14 cellular contexts compared by ENCODE assay signal in the genomic region with DNA sequence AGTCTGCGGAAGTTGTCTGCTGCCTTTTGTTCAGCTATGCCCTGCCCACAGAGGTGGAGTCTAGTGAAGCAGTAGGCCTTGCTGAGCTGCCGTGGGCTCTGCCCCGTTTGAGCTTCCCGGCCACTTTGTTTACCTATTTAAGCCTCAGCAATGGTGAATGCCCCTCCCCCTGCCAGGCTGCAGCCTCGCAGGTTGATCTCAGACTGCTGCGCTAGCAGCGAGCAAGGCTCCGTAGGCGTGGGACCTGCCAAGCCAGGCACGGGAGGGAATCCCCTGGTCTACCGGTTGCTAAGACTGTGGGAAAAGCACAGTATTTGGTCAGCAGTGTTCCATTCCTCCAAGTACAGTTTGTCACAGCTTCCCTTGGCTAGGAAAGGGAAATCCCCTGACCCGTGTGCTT.
"Had no signal": no experiment of that assay in that cellular context is flagged by ENCODE, and none has a peak within 500 bp of the region (broad histone marks: within the 10 kb centered on the region; RNA-seq: fewer than 3 reads in every experiment).

No MANE protein-coding gene starts in this region.

- H3K9me3 ChIP-seq: gastroesophageal sphincter, tibial nerve had no signal

- H3K27ac Mint-ChIP-seq: activated naive CD8-positive, alpha-beta T cell; dendritic cell treated with granulocyte-macrophage colony-stimulating factor and Interleukin-4, amounts not matched to agents 40 ng/mL and 50 ng/mL, for 4 days; effector memory CD8-positive, alpha-beta T cell; nephron; stimulated activated naive B cell treated with anti-CD40 and anti-IgM and Interleukin-4, amounts not matched to agents 10 μg/mL and 1 μg/mL and 100 μg/mL, for 72 hours had no signal

- H3K4me1 Mint-ChIP-seq: stimulated activated naive B cell treated with anti-CD40 and anti-IgM and Interleukin-4, amounts not matched to agents 10 μg/mL and 1 μg/mL and 100 μg/mL, for 72 hours had no signal

- H3K27me3 ChIP-seq: brain microvascular endothelial cell, gastroesophageal sphincter, tibial nerve had no signal

- H3K27me3 Mint-ChIP-seq: activated naive CD8-positive, alpha-beta T cell had no signal

- ATAC-seq: effector memory CD8-positive, alpha-beta T cell; gastroesophageal sphincter; stimulated activated naive B cell treated with anti-CD40 and anti-IgM and Interleukin-4, amounts not matched to agents 10 μg/mL and 1 μg/mL and 100 μg/mL, for 72 hours; T-cell had no signal

- H3K4me3 Mint-ChIP-seq: activated naive CD8-positive, alpha-beta T cell; dendritic cell treated with granulocyte-macrophage colony-stimulating factor and Interleukin-4, amounts not matched to agents 40 ng/mL and 50 ng/mL, for 4 days; effector memory CD8-positive, alpha-beta T cell; nephron; stimulated activated naive B cell treated with anti-CD40 and anti-IgM and Interleukin-4, amounts not matched to agents 10 μg/mL and 1 μg/mL and 100 μg/mL, for 72 hours; T-cell had no signal

- H3K9me3 Mint-ChIP-seq: effector memory CD8-positive, alpha-beta T cell had no signal

- H3K36me3 ChIP-seq: brain microvascular endothelial cell, gastroesophageal sphincter, tibial nerve, WERI-Rb-1 had no signal

- DNase-seq: amygdala; brain microvascular endothelial cell; cerebellar nuclear complex; effector memory CD8-positive, alpha-beta T cell; mesendoderm; stimulated activated naive B cell treated with anti-CD40 and anti-IgM and Interleukin-4, amounts not matched to agents 10 μg/mL and 1 μg/mL and 100 μg/mL, for 72 hours; WERI-Rb-1 had no signal

- H3K4me3 ChIP-seq: gastroesophageal sphincter, skin epidermis, tibial nerve had no signal

- H3K27ac ChIP-seq: brain microvascular endothelial cell, gastroesophageal sphincter, skin epidermis, tibial nerve, WERI-Rb-1 had no signal
